17 cellular contexts compared by ENCODE assay signal in the genomic region with DNA sequence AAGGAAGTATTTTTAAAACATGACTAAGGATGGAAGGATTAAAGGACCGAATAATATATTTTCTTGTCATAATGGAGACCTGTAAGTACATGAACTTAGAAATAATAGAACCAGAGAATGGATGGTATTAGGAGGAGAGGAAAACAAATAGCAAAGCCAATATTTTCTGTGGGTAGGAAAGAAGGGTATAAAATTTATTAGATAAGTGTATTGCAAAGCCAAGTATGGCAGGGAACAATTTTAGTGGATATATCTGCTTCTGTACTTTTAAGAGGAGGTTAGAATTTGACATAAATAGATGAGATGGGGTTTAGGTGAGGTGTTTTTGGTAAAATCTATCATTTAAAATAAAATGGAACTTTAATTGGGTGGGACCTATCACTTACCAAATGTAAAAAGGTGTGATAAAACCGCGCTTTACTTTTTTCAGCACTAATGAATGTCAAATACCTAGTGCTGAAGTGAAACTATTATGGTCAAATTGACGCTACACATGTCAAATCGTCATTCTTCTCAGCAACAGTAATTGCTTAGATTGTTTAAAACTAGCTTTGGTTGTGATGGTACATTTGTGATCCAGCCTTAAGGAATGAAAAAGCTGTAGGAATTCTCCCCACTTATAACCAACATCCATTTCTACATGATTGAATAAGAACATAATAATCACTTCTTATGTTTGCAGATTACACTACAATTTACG.
DNase-seq lines count a peak whose midpoint lies in the region; ATAC-seq, FAIRE-seq and TF ChIP-seq lines count a peak whose summit lies in the region.
"Had no signal": no experiment of that assay in that cellular context is flagged by ENCODE, and none has a peak within 500 bp of the region (broad histone marks: within the 10 kb centered on the region; RNA-seq: fewer than 3 reads in every experiment).

No MANE protein-coding gene starts in this region.

- H3K4me3 Mint-ChIP-seq in CD8-positive, alpha-beta T cell = no peak overlapping the region
- peak overlapping the region; percentile 85 to 95 (median 88) for H3K4me3 Mint-ChIP-seq in immature natural killer cell
- no peak overlapping the region for H3K4me3 Mint-ChIP-seq in nephron progenitor cell
- H3K4me3 Mint-ChIP-seq: CD4-positive, CD25-positive, alpha-beta regulatory T cell; IgD-negative memory B cell had no signal

- no peak for FAIRE-seq in K562 (lab: Jason Lieb, UNC)
- FAIRE-seq: GM19239, HepG2 had no signal

- in situ Hi-C loops in K562 (cut with MboI) (no loop called here), GM13976 (cut with MboI; ENCODE audit: low sequenced_read_pairs, unreplicated experiment) (no loop called here)

- H4K20me1 ChIP-seq in K562 (replicated peaks; ENCODE audit: control insufficient read depth, insufficient read depth, low read length) = no peaks in the 10 kb centered on the region
- no peaks in the 10 kb centered on the region for H4K20me1 ChIP-seq in neural cell (ENCODE audit: insufficient read depth)

- H3K4me1 Mint-ChIP-seq in CD8-positive, alpha-beta T cell (ENCODE audit: low read depth) = peaks cover 5% of the 10 kb centered on the region
- peaks cover 65 to 80% of the 10 kb centered on the region in 2 donors for H3K4me1 Mint-ChIP-seq in immature natural killer cell
- H3K4me1 Mint-ChIP-seq in nephron progenitor cell = peaks cover 19% of the 10 kb centered on the region

- intact Hi-C loops in CD8-positive, alpha-beta T cell (cut with DNase I, micrococcal nuclease) = no loop called here
- intact Hi-C loops in K562 (cut with micrococcal nuclease) = loop anchor here (5.0 kb wide), 1 partner anchor 84 kb away; no protein-coding TSS in a partner anchor

- H3K9me2 ChIP-seq in neural cell (ENCODE audit: insufficient read depth, low read length) = no peaks in the 10 kb centered on the region

- H3K9ac ChIP-seq in K562 (ENCODE audit: insufficient read depth in 1 of 2, low read depth in 2 of 2, low read length in 2 of 2) = no peak overlapping the region
- no peak overlapping the region for H3K9ac ChIP-seq in neural cell (ENCODE audit: low read length)
- H3K9ac ChIP-seq: GM23248 had no signal

- no TSS peak for BruUV-seq in K562 (replicated peaks; lab: Mats Ljungman, UMichigan)

- TF ChIP-seq EP300 in K562 (IDR thresholded peaks at IDR 0.05; ENCODE audit: low read length) (no peak), neural cell (conservative IDR thresholded peaks at IDR 0.05; ENCODE audit: poor library complexity, severe bottlenecking) (peak; percentile 88)

- POLR2A ChIA-PET in CD8-positive, alpha-beta T cell (lab: Charles Lee) = no interaction called here
- POLR2A ChIA-PET in K562 (lab: Yijun Ruan, JAX) = no interaction called here

- no peak for DNase-seq in CD8-positive, alpha-beta T cell
- DNase-seq in K562 (ENCODE audit: extremely low read depth in 1 of 4, low spot score in 3 of 4) = no peak
- DNase-seq in immature natural killer cell = peak; percentile 60 to 66 (median 65)
- no peak for DNase-seq in nephron progenitor cell
- no peak for DNase-seq in GM13976 (ENCODE audit: low spot score)
- DNase-seq: BE2C; C1 segment of cervical spinal cord; CD4-positive, CD25-positive, alpha-beta regulatory T cell; DMS79 treated with DMSO at 0.1 percent for 48 hours; GF-D8; GM23248 had no signal

- H3K4me2 ChIP-seq in K562 (ENCODE audit: insufficient read depth, low read length) (no peak overlapping the region), neural cell (ENCODE audit: low read length) (no peak overlapping the region)

- peak overlapping the region; percentile 32 for H3K27ac ChIP-seq in CD8-positive, alpha-beta T cell (ENCODE audit: low read depth, low read length)
- H3K27ac ChIP-seq in K562 (ENCODE audit: extremely low read depth, low read depth, low read length) (no peak overlapping the region), neural cell (ENCODE audit: low read length) (no peak overlapping the region)
- H3K27ac ChIP-seq: GM23248 had no signal

- CTCF ChIA-PET in CD8-positive, alpha-beta T cell (lab: Charles Lee) = no interaction called here
- CTCF ChIA-PET in K562 (lab: Yijun Ruan, JAX; ENCODE audit: low intra/inter-chr PET ratio) = no interaction called here

- no peak for TF ChIP-seq RAD21 in K562 (CRISPR knock-in tag; conservative IDR thresholded peaks at IDR 0.05 in 1 of 2, IDR thresholded peaks at IDR 0.05 in 1 of 2)
- TF ChIP-seq RAD21 in neural cell (conservative IDR thresholded peaks at IDR 0.05) = peak; percentile 11

- no peaks in the 10 kb centered on the region for H3K36me3 Mint-ChIP-seq in CD8-positive, alpha-beta T cell
- H3K36me3 Mint-ChIP-seq in immature natural killer cell (no peaks in the 10 kb centered on the region), nephron progenitor cell (ENCODE audit: low read depth) (peaks cover 5% of the 10 kb centered on the region)
- H3K36me3 Mint-ChIP-seq: CD4-positive, CD25-positive, alpha-beta regulatory T cell; IgD-negative memory B cell had no signal

- H3K27me3 Mint-ChIP-seq in CD8-positive, alpha-beta T cell (ENCODE audit: low read depth) = no peaks in the 10 kb centered on the region
- H3K27me3 Mint-ChIP-seq in immature natural killer cell (ENCODE audit: low read depth in 3 of 3) = peaks cover 0 to 13% (median 2%) of the 10 kb centered on the region in 3 donors
- H3K27me3 Mint-ChIP-seq in nephron progenitor cell (ENCODE audit: low read depth, poor library complexity) = no peaks in the 10 kb centered on the region
- H3K27me3 Mint-ChIP-seq: IgD-negative memory B cell had no signal

- no peak overlapping the region for H3K4me3 ChIP-seq in CD8-positive, alpha-beta T cell (ENCODE audit: low read depth, low read length)
- H3K4me3 ChIP-seq in K562 = no peak overlapping the region
- H3K4me3 ChIP-seq in neural cell (ENCODE audit: low read length) = no peak overlapping the region
- H3K4me3 ChIP-seq: GM23248, HAP-1 had no signal

- no peak for TF ChIP-seq CTCF in CD8-positive, alpha-beta T cell (IDR thresholded peaks at IDR 0.05)
- TF ChIP-seq CTCF in K562 (IDR thresholded peaks at IDR 0.05 in 2 of 3, conservative IDR thresholded peaks at IDR 0.05 in 1 of 3; ENCODE audit: insufficient read depth in 2 of 3, low read depth in 1 of 3, low read length in 3 of 3) = no peak
- TF ChIP-seq CTCF in neural cell (IDR thresholded peaks at IDR 0.05; ENCODE audit: poor library complexity, severe bottlenecking) = no peak
- no peak for TF ChIP-seq CTCF in nephron progenitor cell (IDR thresholded peaks at IDR 0.05)
- TF ChIP-seq CTCF in GM13976 (IDR thresholded peaks at IDR 0.05; ENCODE audit: borderline replicate concordance, control extremely low read depth, extremely low read depth, insufficient read depth, missing control alignments) = no peak

- no peaks in the 10 kb centered on the region for H3F3A ChIP-seq in neural cell (ENCODE audit: insufficient read depth, low read length, poor library complexity, severe bottlenecking)

- 78% methylated on average over 6 of the region's 6 CpGs for WGBS in K562 (ENCODE audit: insufficient coverage, low coverage, missing lambda C conversion rate)

- no peaks in the 10 kb centered on the region; the same call in 2 of the 3 replicates for H3K79me2 ChIP-seq in K562 (ENCODE audit: control insufficient read depth, insufficient read depth, low read length)
- no peaks in the 10 kb centered on the region for H3K79me2 ChIP-seq in neural cell (replicated peaks; ENCODE audit: insufficient read depth, low read length)

- no peaks in the 10 kb centered on the region for H3K36me3 ChIP-seq in CD8-positive, alpha-beta T cell (ENCODE audit: insufficient read depth, low read length)
- 0 out of 3 replicates have a peak, but pooled peaks cover 9% of the 10 kb centered on the region for H3K36me3 ChIP-seq in K562 (ENCODE audit: control insufficient read depth, insufficient read depth, low read length)
- H3K36me3 ChIP-seq in neural cell (ENCODE audit: insufficient read depth, low read length) = no peaks in the 10 kb centered on the region
- H3K36me3 ChIP-seq: BE2C, HAP-1 had no signal

- no peak for ATAC-seq in CD8-positive, alpha-beta T cell
- no peak for ATAC-seq in K562
- no peak for ATAC-seq in activated CD4-positive, CD25-positive, alpha-beta regulatory T cell treated with anti-CD3 and anti-CD28 coated beads, Interleukin-2, amount 50 U/mL, for 24 hours
- ATAC-seq: HepG2 had no signal

- no peak overlapping the region for H3K27ac Mint-ChIP-seq in CD8-positive, alpha-beta T cell
- peak overlapping the region; percentile 92 to 99 (median 97) for H3K27ac Mint-ChIP-seq in immature natural killer cell
- no peak overlapping the region for H3K27ac Mint-ChIP-seq in nephron progenitor cell
- H3K27ac Mint-ChIP-seq: IgD-negative memory B cell had no signal

- H3K27me3 ChIP-seq in CD8-positive, alpha-beta T cell (ENCODE audit: insufficient read depth, low read length) = no peaks in the 10 kb centered on the region
- H3K27me3 ChIP-seq in K562 (ENCODE audit: control insufficient read depth in 2 of 2, insufficient read depth in 2 of 2, low read length in 2 of 2) (no peaks in the 10 kb centered on the region), neural cell (ENCODE audit: insufficient read depth, low read depth, low read length) (no peaks in the 10 kb centered on the region)
- H3K27me3 ChIP-seq: BE2C had no signal

- H3K9me3 Mint-ChIP-seq in CD8-positive, alpha-beta T cell = peaks cover 5% of the 10 kb centered on the region
- H3K9me3 Mint-ChIP-seq in immature natural killer cell = no peaks in the 10 kb centered on the region
- H3K9me3 Mint-ChIP-seq in nephron progenitor cell = peaks cover 11% of the 10 kb centered on the region
- H3K9me3 Mint-ChIP-seq: IgD-negative memory B cell had no signal

- TF ChIP-seq POLR2A in K562 (conservative IDR thresholded peaks at IDR 0.05) = no peak

- peaks cover 15% of the 10 kb centered on the region for H3K4me1 ChIP-seq in CD8-positive, alpha-beta T cell (ENCODE audit: insufficient read depth, low read length)
- peaks cover 7 to 22% of the 10 kb centered on the region in 2 experiments; a peak in 4 of 5 replicates for H3K4me1 ChIP-seq in K562 (replicated peaks in 1 of 2; ENCODE audit: control insufficient read depth in 2 of 2, insufficient read depth in 2 of 2, low read length in 2 of 2)
- H3K4me1 ChIP-seq: BE2C had no signal

- no peaks in the 10 kb centered on the region for H3K9me3 ChIP-seq in CD8-positive, alpha-beta T cell (ENCODE audit: low read length)
- H3K9me3 ChIP-seq in K562 (replicated peaks; ENCODE audit: control insufficient read depth, insufficient read depth, low read depth, low read length) = peaks cover 22% of the 10 kb centered on the region
- H3K9me3 ChIP-seq in neural cell (ENCODE audit: low read length) = no peaks in the 10 kb centered on the region
- H3K9me3 ChIP-seq: BE2C, HAP-1 had no signal

- no peak overlapping the region for H2AFZ ChIP-seq in K562 (ENCODE audit: low read depth, low read length)
- H2AFZ ChIP-seq in neural cell (ENCODE audit: low read depth, low read length) = no peak overlapping the region
- H2AFZ ChIP-seq: GM23248 had no signal

- no peaks in the 10 kb centered on the region for H3K9me1 ChIP-seq in K562 (ENCODE audit: control insufficient read depth, insufficient read depth, low read length)

Comparison
In these comparisons a context has a peak if more than half of its experiments do, and no peak if none do; other contexts are left out.
1. DNase-seq: peak in immature natural killer cell (3 of 3); none in CD8-positive, alpha-beta T cell (0 of 7), K562 (0 of 4), nephron progenitor cell (single experiment) and GM13976 (single experiment).
2. H3K27ac Mint-ChIP-seq: peak in immature natural killer cell (6 of 6); none in CD8-positive, alpha-beta T cell (single experiment) and nephron progenitor cell (single experiment).
3. H3K4me3 Mint-ChIP-seq: peak in immature natural killer cell (5 of 5); none in CD8-positive, alpha-beta T cell (single experiment) and nephron progenitor cell (single experiment).